Comparison of ENCODE assay signal across 11 cellular contexts in genomic region chr2:181309161-181309560, GRCh38.
DNase-seq lines count a peak whose midpoint lies in the region; ATAC-seq and TF ChIP-seq lines count a peak whose summit lies in the region.
"Had no signal": no experiment of that assay in that cellular context is flagged by ENCODE, and none has a peak within 500 bp of the region (broad histone marks: within the 10 kb centered on the region; RNA-seq: fewer than 3 reads in every experiment).

No MANE protein-coding gene starts in this region.

- no peak overlapping the region; the same call in 1 of the 2 replicates for H2AFZ ChIP-seq in Loucy (ENCODE audit: low read length)

- intact Hi-C loops in CD8-positive, alpha-beta T cell (cut with DNase I, micrococcal nuclease): loop anchor here (5.0 to 10.0 kb wide), 3 partner anchors 187 to 327 kb away; partner anchors contain the start of gene UBE2E3 (in 2 of the 2)
- intact Hi-C loops in ovary (cut with DNase I): no loop called here

- no peaks in the 10 kb centered on the region for H4K20me1 ChIP-seq in Loucy (ENCODE audit: insufficient read depth, low read length, poor library complexity, severe bottlenecking)

- H3K4me3 Mint-ChIP-seq in CD8-positive, alpha-beta T cell: peak overlapping the region; percentile 79
- peak overlapping the region; percentile 71 for H3K4me3 Mint-ChIP-seq in activated CD4-positive, alpha-beta memory T cell treated with anti-CD3 and anti-CD28 coated beads, Interleukin-2, amount 10 ng/mL, durations not matched to agents 7 days and 5 days
- H3K4me3 Mint-ChIP-seq in naive B cell: peak overlapping the region; percentile 72 to 90 (median 79)

- TF ChIP-seq CTCF in CD8-positive, alpha-beta T cell (IDR thresholded peaks at IDR 0.05): no peak
- no peak for TF ChIP-seq CTCF in Loucy (conservative IDR thresholded peaks at IDR 0.05; ENCODE audit: low read length)
- TF ChIP-seq CTCF in ovary (IDR thresholded peaks at IDR 0.05): no peak

- no peaks in the 10 kb centered on the region for H3K27me3 Mint-ChIP-seq in CD8-positive, alpha-beta T cell (ENCODE audit: low read depth)
- H3K27me3 Mint-ChIP-seq in activated CD4-positive, alpha-beta memory T cell treated with anti-CD3 and anti-CD28 coated beads, Interleukin-2, amount 10 ng/mL, durations not matched to agents 7 days and 5 days: no peaks in the 10 kb centered on the region
- H3K27me3 Mint-ChIP-seq in naive B cell: no peaks in the 10 kb centered on the region

- no peaks in the 10 kb centered on the region for H3K36me3 ChIP-seq in CD8-positive, alpha-beta T cell (ENCODE audit: insufficient read depth, low read length)
- H3K36me3 ChIP-seq in Loucy (ENCODE audit: insufficient read depth, low read length) (no peaks in the 10 kb centered on the region), ovary (no peaks in the 10 kb centered on the region)

- H3K9ac ChIP-seq in Loucy (ENCODE audit: low read depth, low read length, poor library complexity, severe bottlenecking): peak overlapping the region; percentile 88

- TF ChIP-seq POLR2A in ovary (IDR thresholded peaks at IDR 0.05): no peak

- H3K4me1 ChIP-seq in CD8-positive, alpha-beta T cell (ENCODE audit: insufficient read depth, low read length): peaks cover 89% of the 10 kb centered on the region
- H3K4me1 ChIP-seq in Loucy (ENCODE audit: insufficient read depth, low read length, poor library complexity, severe bottlenecking) (peaks cover 88% of the 10 kb centered on the region), ovary (ENCODE audit: insufficient read depth) (no peaks in the 10 kb centered on the region)

- peak overlapping the region; percentile 33 for H3K4me3 ChIP-seq in CD8-positive, alpha-beta T cell (ENCODE audit: low read depth, low read length)
- H3K4me3 ChIP-seq in Loucy (ENCODE audit: low read length, poor library complexity, severe bottlenecking) (peak overlapping the region; percentile 22), ovary (no peak overlapping the region)

- H3K9me3 ChIP-seq in CD8-positive, alpha-beta T cell (ENCODE audit: low read length): no peaks in the 10 kb centered on the region
- H3K9me3 ChIP-seq in Loucy (ENCODE audit: insufficient read depth, low read depth, low read length) (no peaks in the 10 kb centered on the region), ovary (no peaks in the 10 kb centered on the region)

- H3K79me2 ChIP-seq in Loucy (ENCODE audit: insufficient read depth, low read length): peaks cover 19% of the 10 kb centered on the region; the same call in 1 of the 2 replicates

- peak overlapping the region; percentile 96 for H3K27ac Mint-ChIP-seq in CD8-positive, alpha-beta T cell
- H3K27ac Mint-ChIP-seq in activated CD4-positive, alpha-beta memory T cell treated with anti-CD3 and anti-CD28 coated beads, Interleukin-2, amount 10 ng/mL, durations not matched to agents 7 days and 5 days: peak overlapping the region; percentile 89
- peak overlapping the region; percentile 89 to 99 (median 96) for H3K27ac Mint-ChIP-seq in naive B cell

- peak overlapping the region; percentile 49 for H3K4me2 ChIP-seq in Loucy (ENCODE audit: low read depth, low read length, poor library complexity, severe bottlenecking)

- no peaks in the 10 kb centered on the region for H3K27me3 ChIP-seq in CD8-positive, alpha-beta T cell (ENCODE audit: insufficient read depth, low read length)
- no peaks in the 10 kb centered on the region for H3K27me3 ChIP-seq in Loucy (ENCODE audit: insufficient read depth, low read length, poor library complexity, severe bottlenecking)
- no peaks in the 10 kb centered on the region for H3K27me3 ChIP-seq in ovary

- CTCF ChIA-PET in CD8-positive, alpha-beta T cell (lab: Charles Lee): interaction anchor here (0.9 to 2.8 kb wide), 7 partner anchors 9 to 204 kb away, joined by 3 to 10 read pairs (median 5); partner anchors contain the start of gene ITGA4
- CTCF ChIA-PET in activated CD4-positive, alpha-beta memory T cell treated with anti-CD3 and anti-CD28 coated beads, Interleukin-2, amount 10 ng/mL, durations not matched to agents 7 days and 5 days (lab: Charles Lee): interaction anchor here (0.7 to 7.4 kb wide), 10 partner anchors 9 to 205 kb away, joined by 3 to 59 read pairs (median 3); partner anchors contain the start of gene ITGA4

- H3K9me2 ChIP-seq in Loucy (replicated peaks; ENCODE audit: low read depth, low read length): no peaks in the 10 kb centered on the region

- H3K9me3 Mint-ChIP-seq in CD8-positive, alpha-beta T cell: no peaks in the 10 kb centered on the region
- no peaks in the 10 kb centered on the region for H3K9me3 Mint-ChIP-seq in activated CD4-positive, alpha-beta memory T cell treated with anti-CD3 and anti-CD28 coated beads, Interleukin-2, amount 10 ng/mL, durations not matched to agents 7 days and 5 days
- no peaks in the 10 kb centered on the region for H3K9me3 Mint-ChIP-seq in naive B cell

- H3K36me3 Mint-ChIP-seq in CD8-positive, alpha-beta T cell: no peaks in the 10 kb centered on the region
- no peaks in the 10 kb centered on the region for H3K36me3 Mint-ChIP-seq in activated CD4-positive, alpha-beta memory T cell treated with anti-CD3 and anti-CD28 coated beads, Interleukin-2, amount 10 ng/mL, durations not matched to agents 7 days and 5 days (ENCODE audit: low read depth)
- H3K36me3 Mint-ChIP-seq in naive B cell: no peaks in the 10 kb centered on the region

- POLR2A ChIA-PET in CD8-positive, alpha-beta T cell (lab: Charles Lee): interaction anchor here (0.6 to 1.8 kb wide), 8 partner anchors 10 to 153 kb away, joined by 3 to 9 read pairs (median 3); partner anchors contain the start of gene ITGA4
- POLR2A ChIA-PET in activated CD4-positive, alpha-beta memory T cell treated with anti-CD3 and anti-CD28 coated beads, Interleukin-2, amount 10 ng/mL, durations not matched to agents 7 days and 5 days (lab: Charles Lee): interaction anchor here (0.8 to 11.8 kb wide), 18 partner anchors 9 to 202 kb away, joined by 3 to 611 read pairs (median 6); partner anchors contain the start of gene ITGA4

- H3K27ac ChIP-seq in CD8-positive, alpha-beta T cell (ENCODE audit: low read depth, low read length): peak overlapping the region; percentile 38
- H3K27ac ChIP-seq in ovary: no peak overlapping the region

- ATAC-seq in CD8-positive, alpha-beta T cell: no peak
- ATAC-seq in naive B cell (ENCODE audit: low read depth in 2 of 2): peak; percentile 20 to 32
- ATAC-seq in esophagus mucosa: no peak
- no peak for ATAC-seq in HG03571 (IDR thresholded peaks at IDR 0.05; ENCODE audit: unreplicated experiment)
- no peak for ATAC-seq in GM19395 (IDR thresholded peaks at IDR 0.05; ENCODE audit: unreplicated experiment)
- ATAC-seq: SK-N-SH treated with all-trans-retinoic acid at 6 μM for 48 hours had no signal

- H3K4me1 Mint-ChIP-seq in CD8-positive, alpha-beta T cell (ENCODE audit: low read depth): peaks cover 83% of the 10 kb centered on the region
- peaks cover 76% of the 10 kb centered on the region for H3K4me1 Mint-ChIP-seq in activated CD4-positive, alpha-beta memory T cell treated with anti-CD3 and anti-CD28 coated beads, Interleukin-2, amount 10 ng/mL, durations not matched to agents 7 days and 5 days
- H3K4me1 Mint-ChIP-seq in naive B cell: peaks cover 65 to 84% (median 82%) of the 10 kb centered on the region in 3 donors

- WGBS in ovary, 3 donors: 62 to 74% (median 65%) methylated on average over 3 of the region's 3 CpGs

- peaks cover 22% of the 10 kb centered on the region for H3F3A ChIP-seq in Loucy (ENCODE audit: low read depth)

- TF ChIP-seq EP300 in ovary (IDR thresholded peaks at IDR 0.05): no peak

- DNase-seq in CD8-positive, alpha-beta T cell: no peak
- DNase-seq in activated CD4-positive, alpha-beta memory T cell treated with anti-CD3 and anti-CD28 coated beads, Interleukin-2, amount 10 ng/mL, durations not matched to agents 7 days and 5 days: no peak
- DNase-seq in naive B cell (peak; percentile 53), ovary (no peak)
- DNase-seq: IMR-90, NCI-H446 treated with DMSO at 0.1 percent for 48 hours had no signal

Comparison
In these comparisons a context has a peak if more than half of its experiments do, and no peak if none do; other contexts are left out.
1. ATAC-seq: peak in naive B cell (2 of 2); none in CD8-positive, alpha-beta T cell (single experiment), esophagus mucosa (single experiment), HG03571 (single experiment) and GM19395 (single experiment).
2. intact Hi-C loops: an anchor here in CD8-positive, alpha-beta T cell (5.0 to 10.0 kb wide); none called in ovary.
3. Peak in every context shown above with its lines, with median percentiles within 50 percentile points of each other: H3K27ac Mint-ChIP-seq and H3K4me3 Mint-ChIP-seq.